In genomic region chr13:53408847-53409568, GRCh38 we compare ENCODE assay signal across 28 cellular contexts.
"Had no signal": no experiment of that assay in that cellular context is flagged by ENCODE, and none has a peak within 500 bp of the region (broad histone marks: within the 10 kb centered on the region; RNA-seq: fewer than 3 reads in every experiment).

No MANE protein-coding gene starts in this region.

- H3K27me3 ChIP-seq: colonic mucosa, esophagus squamous epithelium, neural progenitor cell, right atrium auricular region, sigmoid colon, tibial nerve, upper lobe of left lung, uterus had no signal

- H3K4me3 ChIP-seq: colonic mucosa, esophagus squamous epithelium, neural progenitor cell, prostate gland, right atrium auricular region, sigmoid colon, thoracic aorta, tibial nerve, upper lobe of left lung, uterus had no signal

- H3K36me3 ChIP-seq: colonic mucosa, esophagus squamous epithelium, neural progenitor cell, prostate gland, right atrium auricular region, sigmoid colon, thoracic aorta, tibial nerve, upper lobe of left lung, uterus had no signal

- DNase-seq: colonic mucosa; effector memory CD4-positive, alpha-beta T cell; erythroblast; esophagus squamous epithelium; foreskin melanocyte; glutamatergic neuron; hypothalamus; mesenchymal stem cell; midbrain; naive thymus-derived CD4-positive, alpha-beta T cell; nucleus accumbens; sigmoid colon; stimulated activated CD4-positive, alpha-beta T cell treated with anti-CD3 and anti-CD28 coated beads, Interleukin-2, amount 100 ng/mL, for 24 hours; stimulated activated CD4-positive, alpha-beta T cell treated with anti-CD3 and anti-CD28 coated beads, Interleukin-4, amount 100 ng/mL, for 24 hours; stimulated activated naive CD4-positive, alpha-beta T cell treated with Interleukin-2 at 50 U/mL for 16 hours; uterus had no signal

- H3K9me3 ChIP-seq: colonic mucosa, prostate gland, right atrium auricular region, sigmoid colon, thoracic aorta, tibial nerve, upper lobe of left lung, uterus had no signal

- H3K27me3 Mint-ChIP-seq: dendritic cell treated with granulocyte-macrophage colony-stimulating factor and Interleukin-4, amounts not matched to agents 40 ng/mL and 50 ng/mL, for 4 days; naive thymus-derived CD4-positive, alpha-beta T cell had no signal

- FAIRE-seq: endometrium, keratinocyte had no signal

- ATAC-seq: left lobe of liver; naive thymus-derived CD4-positive, alpha-beta T cell; stimulated activated effector memory CD8-positive, alpha-beta T cell treated with anti-CD3 and anti-CD28 coated beads, Interleukin-12 subunit alpha, Interleukin-12 subunit beta, amount 100 ng/mL, for 72 hours had no signal

- H3K4me1 Mint-ChIP-seq: naive thymus-derived CD4-positive, alpha-beta T cell; stimulated activated effector memory CD8-positive, alpha-beta T cell treated with anti-CD3 and anti-CD28 coated beads, Interleukin-12 subunit alpha, Interleukin-12 subunit beta, amount 100 ng/mL, for 72 hours had no signal

- H3K36me3 Mint-ChIP-seq: naive thymus-derived CD4-positive, alpha-beta T cell; neural progenitor cell; stimulated activated effector memory CD8-positive, alpha-beta T cell treated with anti-CD3 and anti-CD28 coated beads, Interleukin-12 subunit alpha, Interleukin-12 subunit beta, amount 100 ng/mL, for 72 hours had no signal

- H3K9me3 Mint-ChIP-seq: nephron, neural progenitor cell had no signal

- H3K9ac ChIP-seq: neural progenitor cell had no signal

- H3K4me1 ChIP-seq: colonic mucosa, esophagus squamous epithelium, prostate gland, right atrium auricular region, sigmoid colon, tibial nerve, upper lobe of left lung, uterus had no signal

- H3K27ac ChIP-seq: colonic mucosa, esophagus squamous epithelium, neural progenitor cell, prostate gland, right atrium auricular region, sigmoid colon, thoracic aorta, tibial nerve, upper lobe of left lung, uterus had no signal

- H3K27ac Mint-ChIP-seq: dendritic cell treated with granulocyte-macrophage colony-stimulating factor and Interleukin-4, amounts not matched to agents 40 ng/mL and 50 ng/mL, for 4 days; naive thymus-derived CD4-positive, alpha-beta T cell; nephron; neural progenitor cell; stimulated activated effector memory CD8-positive, alpha-beta T cell treated with anti-CD3 and anti-CD28 coated beads, Interleukin-12 subunit alpha, Interleukin-12 subunit beta, amount 100 ng/mL, for 72 hours had no signal

- H3K4me3 Mint-ChIP-seq: dendritic cell treated with granulocyte-macrophage colony-stimulating factor and Interleukin-4, amounts not matched to agents 40 ng/mL and 50 ng/mL, for 4 days; naive thymus-derived CD4-positive, alpha-beta T cell; nephron; neural progenitor cell; stimulated activated effector memory CD8-positive, alpha-beta T cell treated with anti-CD3 and anti-CD28 coated beads, Interleukin-12 subunit alpha, Interleukin-12 subunit beta, amount 100 ng/mL, for 72 hours had no signal

- H3K4me2 ChIP-seq: neural progenitor cell had no signal
